Comparison of ENCODE assay signal across 1 cellular context in the genomic region with DNA sequence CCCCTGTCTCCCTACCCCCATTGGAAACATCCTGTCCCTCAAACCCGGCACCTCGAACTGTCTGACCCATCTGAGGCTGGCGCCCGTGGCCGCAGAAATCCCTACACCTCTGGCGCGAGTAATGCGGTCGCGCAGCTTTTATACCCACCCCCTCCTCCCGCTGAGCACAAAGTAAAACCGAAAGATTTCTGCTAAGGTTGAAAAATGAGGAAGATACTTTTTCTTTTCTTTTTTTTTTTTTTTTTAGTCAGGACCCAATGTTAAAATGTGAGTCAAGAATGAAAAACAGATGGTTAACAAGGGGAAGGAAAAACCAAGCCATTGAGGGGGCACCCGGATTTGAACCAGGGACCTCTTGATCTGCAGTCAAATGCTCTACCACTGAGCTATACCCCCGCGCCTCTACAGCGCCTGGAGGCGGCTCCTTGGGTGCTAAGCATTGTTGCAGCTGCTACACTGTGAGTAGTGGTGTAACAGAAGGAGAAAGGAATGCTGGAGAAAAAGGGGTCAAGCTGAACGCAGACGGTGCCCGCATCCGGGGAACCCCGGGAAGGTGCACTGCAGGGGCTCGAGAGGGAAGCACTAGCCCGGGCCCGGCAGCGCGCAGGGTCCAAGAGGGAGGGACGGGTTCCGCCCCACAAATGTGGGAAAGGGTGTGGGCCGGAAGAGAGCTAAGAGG.
A peak's percentile ranks its signal among the peaks of the same experiment; 100 is the strongest.
TF ChIP-seq lines count a peak whose summit lies in the region.

No MANE protein-coding gene starts in this region.

TF ChIP-seq in K562, 482 proteins besides CTCF, POLR2A, EP300 and RAD21 (continued from another document):
- TF ChIP-seq ZNF318 (IDR thresholded peaks at IDR 0.05; ENCODE audit: borderline replicate concordance in 1 of 2, low read depth in 1 of 2) (0 out of 4 replicates have a peak, but pooled peaks of 1 of the 2 experiments have one; percentile 17), ZNF79 (CRISPR knock-in tag; IDR thresholded peaks at IDR 0.05; ENCODE audit: low read depth) (peak; percentile 52; the same call in 1 of the 2 replicates), KAT2B (IDR thresholded peaks at IDR 0.05; ENCODE audit: low read depth, low read length) (no peak), CSDE1 (IDR thresholded peaks at IDR 0.05) (peak in 1 of 2 experiments; percentile 31; a peak in 1 of 4 replicates), TRIM24 (IDR thresholded peaks at IDR 0.05) (0 out of 4 replicates have a peak, but pooled peaks of 1 of the 2 experiments have one; percentile 30), JUNB (CRISPR knock-in tag; conservative IDR thresholded peaks at IDR 0.05) (0 out of 2 replicates have a peak, but pooled peaks have one; percentile 19), POLR2H (tag; IDR thresholded peaks at IDR 0.05; ENCODE audit: low read depth) (peak; percentile 99), ZKSCAN3 (CRISPR knock-in tag; IDR thresholded peaks at IDR 0.05) (no peak)
